Comparison of ENCODE assay signal across 1 cellular context in the genomic region with DNA sequence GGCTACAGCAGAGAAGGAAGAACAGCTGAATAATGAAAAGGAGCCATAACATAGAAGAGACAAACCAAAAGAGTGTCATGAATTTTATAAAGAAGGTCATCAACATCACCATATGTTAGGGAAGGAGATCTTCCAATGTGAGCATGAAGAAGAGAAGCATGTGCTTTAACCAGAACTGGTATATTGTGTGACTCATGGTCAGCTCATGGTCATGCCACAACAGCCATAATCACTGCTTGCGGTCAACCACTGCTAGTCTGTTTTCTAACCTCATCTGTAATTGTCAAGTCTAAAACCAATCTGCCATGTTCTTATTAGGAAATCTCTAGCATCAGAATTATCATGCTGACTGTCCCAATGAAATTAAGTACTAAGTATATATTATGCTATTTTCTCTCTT.
TF ChIP-seq lines count a peak whose summit lies in the region.

No MANE protein-coding gene starts in this region.

TF ChIP-seq in GM12878, 131 proteins besides CTCF, POLR2A, EP300 and RAD21 (continued from another document):
- TF ChIP-seq, protein P1, sequence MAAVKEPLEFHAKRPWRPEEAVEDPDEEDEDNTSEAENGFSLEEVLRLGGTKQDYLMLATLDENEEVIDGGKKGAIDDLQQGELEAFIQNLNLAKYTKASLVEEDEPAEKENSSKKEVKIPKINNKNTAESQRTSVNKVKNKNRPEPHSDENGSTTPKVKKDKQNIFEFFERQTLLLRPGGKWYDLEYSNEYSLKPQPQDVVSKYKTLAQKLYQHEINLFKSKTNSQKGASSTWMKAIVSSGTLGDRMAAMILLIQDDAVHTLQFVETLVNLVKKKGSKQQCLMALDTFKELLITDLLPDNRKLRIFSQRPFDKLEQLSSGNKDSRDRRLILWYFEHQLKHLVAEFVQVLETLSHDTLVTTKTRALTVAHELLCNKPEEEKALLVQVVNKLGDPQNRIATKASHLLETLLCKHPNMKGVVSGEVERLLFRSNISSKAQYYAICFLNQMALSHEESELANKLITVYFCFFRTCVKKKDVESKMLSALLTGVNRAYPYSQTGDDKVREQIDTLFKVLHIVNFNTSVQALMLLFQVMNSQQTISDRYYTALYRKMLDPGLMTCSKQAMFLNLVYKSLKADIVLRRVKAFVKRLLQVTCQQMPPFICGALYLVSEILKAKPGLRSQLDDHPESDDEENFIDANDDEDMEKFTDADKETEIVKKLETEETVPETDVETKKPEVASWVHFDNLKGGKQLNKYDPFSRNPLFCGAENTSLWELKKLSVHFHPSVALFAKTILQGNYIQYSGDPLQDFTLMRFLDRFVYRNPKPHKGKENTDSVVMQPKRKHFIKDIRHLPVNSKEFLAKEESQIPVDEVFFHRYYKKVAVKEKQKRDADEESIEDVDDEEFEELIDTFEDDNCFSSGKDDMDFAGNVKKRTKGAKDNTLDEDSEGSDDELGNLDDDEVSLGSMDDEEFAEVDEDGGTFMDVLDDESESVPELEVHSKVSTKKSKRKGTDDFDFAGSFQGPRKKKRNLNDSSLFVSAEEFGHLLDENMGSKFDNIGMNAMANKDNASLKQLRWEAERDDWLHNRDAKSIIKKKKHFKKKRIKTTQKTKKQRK (IDR thresholded peaks at IDR 0.05; ENCODE audit: low read depth, low read length), result no peak
- TF ChIP-seq IKZF2 (IDR thresholded peaks at IDR 0.05), result no peak
- TF ChIP-seq, protein P2, sequence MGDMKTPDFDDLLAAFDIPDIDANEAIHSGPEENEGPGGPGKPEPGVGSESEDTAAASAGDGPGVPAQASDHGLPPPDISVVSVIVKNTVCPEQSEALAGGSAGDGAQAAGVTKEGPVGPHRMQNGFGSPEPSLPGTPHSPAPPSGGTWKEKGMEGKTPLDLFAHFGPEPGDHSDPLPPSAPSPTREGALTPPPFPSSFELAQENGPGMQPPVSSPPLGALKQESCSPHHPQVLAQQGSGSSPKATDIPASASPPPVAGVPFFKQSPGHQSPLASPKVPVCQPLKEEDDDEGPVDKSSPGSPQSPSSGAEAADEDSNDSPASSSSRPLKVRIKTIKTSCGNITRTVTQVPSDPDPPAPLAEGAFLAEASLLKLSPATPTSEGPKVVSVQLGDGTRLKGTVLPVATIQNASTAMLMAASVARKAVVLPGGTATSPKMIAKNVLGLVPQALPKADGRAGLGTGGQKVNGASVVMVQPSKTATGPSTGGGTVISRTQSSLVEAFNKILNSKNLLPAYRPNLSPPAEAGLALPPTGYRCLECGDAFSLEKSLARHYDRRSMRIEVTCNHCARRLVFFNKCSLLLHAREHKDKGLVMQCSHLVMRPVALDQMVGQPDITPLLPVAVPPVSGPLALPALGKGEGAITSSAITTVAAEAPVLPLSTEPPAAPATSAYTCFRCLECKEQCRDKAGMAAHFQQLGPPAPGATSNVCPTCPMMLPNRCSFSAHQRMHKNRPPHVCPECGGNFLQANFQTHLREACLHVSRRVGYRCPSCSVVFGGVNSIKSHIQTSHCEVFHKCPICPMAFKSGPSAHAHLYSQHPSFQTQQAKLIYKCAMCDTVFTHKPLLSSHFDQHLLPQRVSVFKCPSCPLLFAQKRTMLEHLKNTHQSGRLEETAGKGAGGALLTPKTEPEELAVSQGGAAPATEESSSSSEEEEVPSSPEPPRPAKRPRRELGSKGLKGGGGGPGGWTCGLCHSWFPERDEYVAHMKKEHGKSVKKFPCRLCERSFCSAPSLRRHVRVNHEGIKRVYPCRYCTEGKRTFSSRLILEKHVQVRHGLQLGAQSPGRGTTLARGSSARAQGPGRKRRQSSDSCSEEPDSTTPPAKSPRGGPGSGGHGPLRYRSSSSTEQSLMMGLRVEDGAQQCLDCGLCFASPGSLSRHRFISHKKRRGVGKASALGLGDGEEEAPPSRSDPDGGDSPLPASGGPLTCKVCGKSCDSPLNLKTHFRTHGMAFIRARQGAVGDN (IDR thresholded peaks at IDR 0.05), result no peak
- TF ChIP-seq TARDBP (IDR thresholded peaks at IDR 0.05; ENCODE audit: borderline replicate concordance), result no peak
